In genomic region chr1:161185732-161186311, GRCh38 we compare ENCODE assay signal across 8 cellular contexts. TPM values are rescaled to one million over a fixed set of nuclear protein-coding genes. Genes with fewer than 3 reads are reported as not detected.
DNase-seq lines count a peak whose midpoint lies in the region; ATAC-seq and TF ChIP-seq lines count a peak whose summit lies in the region.

No MANE protein-coding gene starts in this region.

- H3K9me3 Mint-ChIP-seq in effector memory CD8-positive, alpha-beta T cell = no peaks in the 10 kb centered on the region
- H3K9me3 Mint-ChIP-seq in stimulated activated memory B cell treated with anti-CD40 and anti-IgM and Interleukin-4, amounts not matched to agents 10 μg/mL and 1 μg/mL and 100 μg/mL, for 72 hours = no peaks in the 10 kb centered on the region
- no peaks in the 10 kb centered on the region for H3K9me3 Mint-ChIP-seq in mesothelial cell of epicardium

- peak overlapping the region; percentile 88 to 91 for H3K27ac Mint-ChIP-seq in effector memory CD8-positive, alpha-beta T cell
- peak overlapping the region; percentile 86 for H3K27ac Mint-ChIP-seq in stimulated activated memory B cell treated with anti-CD40 and anti-IgM and Interleukin-4, amounts not matched to agents 10 μg/mL and 1 μg/mL and 100 μg/mL, for 72 hours
- H3K27ac Mint-ChIP-seq in mesothelial cell of epicardium = no peak overlapping the region

- peaks cover 58 to 64% of the 10 kb centered on the region in 2 donors for H3K4me1 Mint-ChIP-seq in effector memory CD8-positive, alpha-beta T cell (ENCODE audit: low read depth in 2 of 2)
- H3K4me1 Mint-ChIP-seq in stimulated activated memory B cell treated with anti-CD40 and anti-IgM and Interleukin-4, amounts not matched to agents 10 μg/mL and 1 μg/mL and 100 μg/mL, for 72 hours = peaks cover 81% of the 10 kb centered on the region
- peaks cover 5% of the 10 kb centered on the region for H3K4me1 Mint-ChIP-seq in mesothelial cell of epicardium

- DNase-seq in DMS 273 treated with DMSO at 0.1 percent for 48 hours (lab: John Stamatoyannopoulos, UW) (peak; percentile 49), MV-4-11 (lab: John Stamatoyannopoulos, UW) (peak; percentile 100), mesothelial cell of epicardium (ENCODE audit: low spot score in 2 of 2, unreplicated experiment in 2 of 2) (no peak)
- no peak for DNase-seq in effector memory CD8-positive, alpha-beta T cell
- no peak for DNase-seq in stimulated activated CD4-positive, alpha-beta T cell treated with anti-CD3 and anti-CD28 coated beads, Interleukin-12 subunit alpha, Interleukin-12 subunit beta, amount 100 ng/mL, for 4 hours
- DNase-seq in stimulated activated CD4-positive, alpha-beta T cell treated with anti-CD3 and anti-CD28 coated beads, Interleukin-4, amount 100 ng/mL, for 1 hour = no peak

- peak; percentile 23 for ATAC-seq in GM21515 (IDR thresholded peaks at IDR 0.05; ENCODE audit: unreplicated experiment)
- ATAC-seq in effector memory CD8-positive, alpha-beta T cell (replicated peaks) = peak; percentile 4
- peak; percentile 87 for ATAC-seq in stimulated activated memory B cell treated with anti-CD40 and anti-IgM and Interleukin-4, amounts not matched to agents 10 μg/mL and 1 μg/mL and 100 μg/mL, for 72 hours

- TF ChIP-seq CTCF in mesothelial cell of epicardium (IDR thresholded peaks at IDR 0.05; ENCODE audit: unreplicated experiment) = no peak

- peak overlapping the region; percentile 95 to 99 for H3K4me3 Mint-ChIP-seq in effector memory CD8-positive, alpha-beta T cell
- H3K4me3 Mint-ChIP-seq in stimulated activated memory B cell treated with anti-CD40 and anti-IgM and Interleukin-4, amounts not matched to agents 10 μg/mL and 1 μg/mL and 100 μg/mL, for 72 hours = peak overlapping the region; percentile 7
- no peak overlapping the region for H3K4me3 Mint-ChIP-seq in mesothelial cell of epicardium

- H3K36me3 Mint-ChIP-seq in effector memory CD8-positive, alpha-beta T cell (ENCODE audit: insufficient read depth) = peaks cover 8% of the 10 kb centered on the region
- H3K36me3 Mint-ChIP-seq in stimulated activated memory B cell treated with anti-CD40 and anti-IgM and Interleukin-4, amounts not matched to agents 10 μg/mL and 1 μg/mL and 100 μg/mL, for 72 hours = no peaks in the 10 kb centered on the region
- no peaks in the 10 kb centered on the region for H3K36me3 Mint-ChIP-seq in mesothelial cell of epicardium

- no peaks in the 10 kb centered on the region for H3K27me3 Mint-ChIP-seq in effector memory CD8-positive, alpha-beta T cell
- no peaks in the 10 kb centered on the region for H3K27me3 Mint-ChIP-seq in stimulated activated memory B cell treated with anti-CD40 and anti-IgM and Interleukin-4, amounts not matched to agents 10 μg/mL and 1 μg/mL and 100 μg/mL, for 72 hours
- no peaks in the 10 kb centered on the region for H3K27me3 Mint-ChIP-seq in mesothelial cell of epicardium (ENCODE audit: low read depth)

RNA-seq across cellular contexts. Expression of gene B4GALT3, which starts 8.5 kb away (rescaled TPM):
- total RNA-seq in mesothelial cell of epicardium = 38.0 to 43.0 TPM (median 40.5 TPM) in 3 replicates

RNA-seq across cellular contexts. Expression of gene ADAMTS4, which starts 13.0 kb away (rescaled TPM):
- 6.8 to 9.9 TPM (median 9.2 TPM) in 3 replicates for total RNA-seq in mesothelial cell of epicardium

RNA-seq across cellular contexts. Expression of gene NDUFS2, which starts 16.3 kb away (rescaled TPM):
- 70.1 to 72.0 TPM (median 70.8 TPM) in 3 replicates for total RNA-seq in mesothelial cell of epicardium

RNA-seq across cellular contexts. Expression of gene PPOX, which starts 19.6 kb away (rescaled TPM):
- 48.9 to 49.7 TPM (median 49.0 TPM) in 3 replicates for total RNA-seq in mesothelial cell of epicardium

RNA-seq across cellular contexts. Expression of gene USP21, which starts 26.5 kb away (rescaled TPM):
- total RNA-seq in mesothelial cell of epicardium = 42.6 to 48.4 TPM (median 47.4 TPM) in 3 replicates

Comparison
In these comparisons a context has a peak if more than half of its experiments do, and no peak if none do; other contexts are left out.
1. DNase-seq: peak in DMS 273 treated with DMSO at 0.1 percent for 48 hours (single experiment) and MV-4-11 (single experiment); none in effector memory CD8-positive, alpha-beta T cell (0 of 3), stimulated activated CD4-positive, alpha-beta T cell treated with anti-CD3 and anti-CD28 coated beads, Interleukin-12 subunit alpha, Interleukin-12 subunit beta, amount 100 ng/mL, for 4 hours (single experiment), mesothelial cell of epicardium (0 of 2) and stimulated activated CD4-positive, alpha-beta T cell treated with anti-CD3 and anti-CD28 coated beads, Interleukin-4, amount 100 ng/mL, for 1 hour (single experiment).
2. ATAC-seq: peak in every context shown above with its lines; median percentile 87 in stimulated activated memory B cell treated with anti-CD40 and anti-IgM and Interleukin-4, amounts not matched to agents 10 μg/mL and 1 μg/mL and 100 μg/mL, for 72 hours; 23 in GM21515; 4 in effector memory CD8-positive, alpha-beta T cell.